ENCODE assay signal across 1 cellular context in the genomic region with DNA sequence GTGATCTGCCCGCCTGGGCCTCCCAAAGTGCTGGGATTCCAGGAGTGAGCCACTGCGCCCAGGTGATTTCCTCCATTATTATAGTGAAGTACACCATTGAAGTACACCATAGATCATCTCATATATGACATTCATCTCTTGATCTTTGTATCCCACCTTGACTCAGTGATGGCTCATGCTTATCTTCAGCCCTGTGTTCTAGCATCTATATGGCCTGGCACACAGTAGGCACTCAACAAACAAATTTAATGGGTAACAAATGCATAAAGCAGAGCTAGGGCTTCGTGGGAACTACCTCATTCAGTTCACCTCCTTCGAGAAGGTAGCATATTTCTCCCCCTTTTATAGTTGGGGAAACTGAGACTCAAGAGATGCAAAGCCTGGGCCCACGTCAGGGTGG.
TF ChIP-seq lines count a peak whose summit lies in the region.

No MANE protein-coding gene starts in this region.

TF ChIP-seq in WTC11, 78 proteins besides CTCF, POLR2A, EP300 and RAD21 (continued from another document):
- TF ChIP-seq, protein P1, sequence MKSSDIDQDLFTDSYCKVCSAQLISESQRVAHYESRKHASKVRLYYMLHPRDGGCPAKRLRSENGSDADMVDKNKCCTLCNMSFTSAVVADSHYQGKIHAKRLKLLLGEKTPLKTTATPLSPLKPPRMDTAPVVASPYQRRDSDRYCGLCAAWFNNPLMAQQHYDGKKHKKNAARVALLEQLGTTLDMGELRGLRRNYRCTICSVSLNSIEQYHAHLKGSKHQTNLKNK (CRISPR knock-in tag; IDR thresholded peaks at IDR 0.05) = no peak
- TF ChIP-seq ZBTB21 (CRISPR knock-in tag; IDR thresholded peaks at IDR 0.05; ENCODE audit: borderline replicate concordance) = no peak
- TF ChIP-seq GTF2I (CRISPR knock-in tag; conservative IDR thresholded peaks at IDR 0.05) = no peak
